In the genomic region with DNA sequence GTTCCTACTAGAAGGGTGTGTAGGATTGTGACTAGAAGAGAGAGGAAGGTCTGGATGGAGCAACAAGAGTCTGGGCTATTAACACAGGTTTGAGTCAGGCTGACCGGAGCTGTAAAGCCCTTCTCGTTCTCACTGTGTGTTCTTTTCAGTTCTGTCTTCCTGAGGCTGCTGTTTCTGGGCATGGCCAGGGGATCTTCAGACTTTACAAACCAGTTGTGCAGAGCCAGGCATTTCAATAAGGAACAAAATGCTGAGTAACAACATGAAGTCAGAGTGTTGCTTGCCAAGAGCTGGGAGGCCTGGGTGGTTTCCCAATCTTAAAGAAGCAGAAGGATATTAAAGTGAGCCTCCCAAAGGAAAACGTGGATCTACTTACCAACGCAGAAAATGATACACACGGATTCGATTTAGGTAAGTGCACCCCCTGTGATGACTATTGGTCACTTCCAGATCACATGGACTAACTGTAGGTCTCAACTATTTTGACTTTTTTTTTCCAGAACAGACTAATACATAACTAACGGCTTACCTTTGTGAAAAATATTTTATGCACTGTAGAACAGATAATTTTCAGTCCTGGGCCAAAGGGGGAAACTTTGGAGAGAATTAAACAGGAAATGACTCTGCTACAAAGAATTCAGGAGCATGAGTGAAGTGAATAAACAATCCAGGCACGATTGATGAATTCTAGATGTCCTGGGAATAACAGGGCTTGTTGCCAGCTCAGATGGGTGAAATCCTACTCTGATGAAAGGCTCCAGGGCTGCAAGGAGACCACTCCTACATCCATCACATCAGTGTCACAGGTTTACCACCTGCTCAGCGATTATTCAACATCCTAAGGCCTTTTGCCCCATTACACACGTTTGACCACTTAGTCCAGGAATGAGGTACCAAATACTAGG, we compare ENCODE assay signal across 8 cellular contexts.
DNase-seq lines count a peak whose midpoint lies in the region; ATAC-seq and TF ChIP-seq lines count a peak whose summit lies in the region.

No MANE protein-coding gene starts in this region.

- H3K4me3 ChIP-seq in adrenal gland (peak overlapping the region in 1 of 4 donors; percentile 13), left ventricle myocardium inferior (peak overlapping the region; percentile 15), retinal pigment epithelial cell (ENCODE audit: low read length) (no peak overlapping the region), H7 (ENCODE audit: insufficient read depth, low read depth, low read length) (no peak overlapping the region)

- no peak for TF ChIP-seq CTCF in adrenal gland (IDR thresholded peaks at IDR 0.05)
- no peak for TF ChIP-seq CTCF in left ventricle myocardium inferior (IDR thresholded peaks at IDR 0.05; ENCODE audit: borderline replicate concordance)
- no peak for TF ChIP-seq CTCF in retinal pigment epithelial cell (conservative IDR thresholded peaks at IDR 0.05; ENCODE audit: low read depth, low read length)

- WGBS in adrenal gland, 4 donors = 41 to 48% (median 44%) methylated on average over 10 of the region's 10 CpGs

- H3K9me3 ChIP-seq in adrenal gland (replicated peaks in 1 of 3) = no peaks in the 10 kb centered on the region
- H3K9me3 ChIP-seq in left ventricle myocardium inferior (replicated peaks) = no peaks in the 10 kb centered on the region

- H3K27me3 ChIP-seq in adrenal gland (no peaks in the 10 kb centered on the region), left ventricle myocardium inferior (ENCODE audit: low read depth) (no peaks in the 10 kb centered on the region), H7 (ENCODE audit: control insufficient read depth, insufficient read depth, low read length) (no peaks in the 10 kb centered on the region)

- ATAC-seq in HG03520 (IDR thresholded peaks at IDR 0.05; ENCODE audit: unreplicated experiment) (peak; percentile 34), GM19455 (IDR thresholded peaks at IDR 0.05; ENCODE audit: unreplicated experiment) (no peak), GM19351 (IDR thresholded peaks at IDR 0.05; ENCODE audit: unreplicated experiment) (no peak)

- H3K4me1 ChIP-seq in adrenal gland (replicated peaks in 1 of 2) = peaks cover 14 to 24% of the 10 kb centered on the region in 2 donors
- H3K4me1 ChIP-seq in left ventricle myocardium inferior = peaks cover 42% of the 10 kb centered on the region

- TF ChIP-seq POLR2A in adrenal gland (IDR thresholded peaks at IDR 0.05) = peak in 1 of 2 donors; percentile 35

- no peaks in the 10 kb centered on the region for H3K36me3 ChIP-seq in adrenal gland (replicated peaks in 1 of 2)
- H3K36me3 ChIP-seq in left ventricle myocardium inferior = no peaks in the 10 kb centered on the region
- H3K36me3 ChIP-seq in H7 (replicated peaks; ENCODE audit: control insufficient read depth, insufficient read depth, low read length) = no peaks in the 10 kb centered on the region

- H3K27ac ChIP-seq in adrenal gland = peak overlapping the region; percentile 53 to 87 (median 65)
- peak overlapping the region; percentile 77 for H3K27ac ChIP-seq in left ventricle myocardium inferior (replicated peaks)

- DNase-seq in COLO829 (ENCODE audit: low spot score) = peak; percentile 63
- peak; percentile 48 to 92 (median 80) for DNase-seq in adrenal gland
- peak; percentile 69 for DNase-seq in left ventricle myocardium inferior
- DNase-seq in retinal pigment epithelial cell (ENCODE audit: low read depth) = peak; percentile 52
- no peak for DNase-seq in H7

- intact Hi-C loops in adrenal gland (cut with DNase I) (loop anchor here (10.0 kb wide), 2 partner anchors 139 to 219 kb away; no protein-coding TSS in a partner anchor), left ventricle myocardium inferior (cut with micrococcal nuclease) (loop anchor here (10.0 kb wide), 1 partner anchor 129 kb away; the partner anchor contains the start of gene BMP2K)
